2 cellular contexts compared by ENCODE assay signal in the genomic region with DNA sequence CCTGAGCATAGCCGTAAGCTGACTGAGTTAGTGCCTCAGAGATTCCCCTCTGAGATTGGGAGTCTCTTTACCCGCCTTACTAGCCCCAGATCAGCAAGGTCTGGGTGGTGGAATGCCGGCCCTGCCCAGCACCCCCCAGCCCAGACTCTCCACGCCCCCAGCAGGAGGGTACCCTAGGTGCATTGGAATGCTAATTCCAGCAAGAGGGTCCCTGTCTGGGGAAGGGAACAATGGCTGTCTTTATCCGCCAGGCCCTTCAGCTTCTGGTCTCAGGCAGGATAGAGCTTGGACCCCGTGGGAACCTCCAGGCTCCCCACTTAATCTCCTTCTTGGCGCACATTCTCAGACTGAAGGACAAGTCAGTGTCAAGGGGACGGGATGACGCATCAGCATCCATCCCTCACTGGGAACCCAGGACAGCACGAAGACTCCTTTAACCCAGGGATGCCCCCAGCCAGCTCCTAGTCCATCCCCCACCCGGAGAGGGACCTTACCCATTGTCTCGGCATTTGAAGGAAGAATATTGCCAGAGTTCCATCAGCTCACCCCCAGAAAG.
TF ChIP-seq lines count a peak whose summit lies in the region.

No MANE protein-coding gene starts in this region.

TF ChIP-seq in GM23338, 12 proteins besides CTCF, POLR2A, EP300 and RAD21:
- TF ChIP-seq, protein P1, sequence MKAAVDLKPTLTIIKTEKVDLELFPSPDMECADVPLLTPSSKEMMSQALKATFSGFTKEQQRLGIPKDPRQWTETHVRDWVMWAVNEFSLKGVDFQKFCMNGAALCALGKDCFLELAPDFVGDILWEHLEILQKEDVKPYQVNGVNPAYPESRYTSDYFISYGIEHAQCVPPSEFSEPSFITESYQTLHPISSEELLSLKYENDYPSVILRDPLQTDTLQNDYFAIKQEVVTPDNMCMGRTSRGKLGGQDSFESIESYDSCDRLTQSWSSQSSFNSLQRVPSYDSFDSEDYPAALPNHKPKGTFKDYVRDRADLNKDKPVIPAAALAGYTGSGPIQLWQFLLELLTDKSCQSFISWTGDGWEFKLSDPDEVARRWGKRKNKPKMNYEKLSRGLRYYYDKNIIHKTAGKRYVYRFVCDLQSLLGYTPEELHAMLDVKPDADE (IDR thresholded peaks at IDR 0.05), result no peak
- no peak for TF ChIP-seq EZH2 (IDR thresholded peaks at IDR 0.05; ENCODE audit: low read depth, unreplicated experiment)
- TF ChIP-seq ZNF114 (CRISPR knock-in tag; IDR thresholded peaks at IDR 0.05), result no peak
- no peak for TF ChIP-seq STAT1 (IDR thresholded peaks at IDR 0.05; ENCODE audit: unreplicated experiment)
- no peak for TF ChIP-seq NANOG (IDR thresholded peaks at IDR 0.05; ENCODE audit: borderline replicate concordance)
- no peak for TF ChIP-seq CREB1 (CRISPR knock-in tag; IDR thresholded peaks at IDR 0.05; ENCODE audit: low read depth)
- TF ChIP-seq JUNB (IDR thresholded peaks at IDR 0.05; ENCODE audit: unreplicated experiment), result no peak
- TF ChIP-seq, protein P2, sequence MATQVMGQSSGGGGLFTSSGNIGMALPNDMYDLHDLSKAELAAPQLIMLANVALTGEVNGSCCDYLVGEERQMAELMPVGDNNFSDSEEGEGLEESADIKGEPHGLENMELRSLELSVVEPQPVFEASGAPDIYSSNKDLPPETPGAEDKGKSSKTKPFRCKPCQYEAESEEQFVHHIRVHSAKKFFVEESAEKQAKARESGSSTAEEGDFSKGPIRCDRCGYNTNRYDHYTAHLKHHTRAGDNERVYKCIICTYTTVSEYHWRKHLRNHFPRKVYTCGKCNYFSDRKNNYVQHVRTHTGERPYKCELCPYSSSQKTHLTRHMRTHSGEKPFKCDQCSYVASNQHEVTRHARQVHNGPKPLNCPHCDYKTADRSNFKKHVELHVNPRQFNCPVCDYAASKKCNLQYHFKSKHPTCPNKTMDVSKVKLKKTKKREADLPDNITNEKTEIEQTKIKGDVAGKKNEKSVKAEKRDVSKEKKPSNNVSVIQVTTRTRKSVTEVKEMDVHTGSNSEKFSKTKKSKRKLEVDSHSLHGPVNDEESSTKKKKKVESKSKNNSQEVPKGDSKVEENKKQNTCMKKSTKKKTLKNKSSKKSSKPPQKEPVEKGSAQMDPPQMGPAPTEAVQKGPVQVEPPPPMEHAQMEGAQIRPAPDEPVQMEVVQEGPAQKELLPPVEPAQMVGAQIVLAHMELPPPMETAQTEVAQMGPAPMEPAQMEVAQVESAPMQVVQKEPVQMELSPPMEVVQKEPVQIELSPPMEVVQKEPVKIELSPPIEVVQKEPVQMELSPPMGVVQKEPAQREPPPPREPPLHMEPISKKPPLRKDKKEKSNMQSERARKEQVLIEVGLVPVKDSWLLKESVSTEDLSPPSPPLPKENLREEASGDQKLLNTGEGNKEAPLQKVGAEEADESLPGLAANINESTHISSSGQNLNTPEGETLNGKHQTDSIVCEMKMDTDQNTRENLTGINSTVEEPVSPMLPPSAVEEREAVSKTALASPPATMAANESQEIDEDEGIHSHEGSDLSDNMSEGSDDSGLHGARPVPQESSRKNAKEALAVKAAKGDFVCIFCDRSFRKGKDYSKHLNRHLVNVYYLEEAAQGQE (IDR thresholded peaks at IDR 0.05; ENCODE audit: unreplicated experiment), result no peak
- TF ChIP-seq ZNF331 (CRISPR knock-in tag; IDR thresholded peaks at IDR 0.05; ENCODE audit: low read depth), result no peak
- TF ChIP-seq EZH2phosphoT487 (IDR thresholded peaks at IDR 0.05; ENCODE audit: unreplicated experiment), result no peak

TF ChIP-seq in K562, 482 proteins besides CTCF, POLR2A, EP300 and RAD21:
- TF ChIP-seq ZNF830 (CRISPR knock-in tag; IDR thresholded peaks at IDR 0.05) (no peak), ZNF133 (CRISPR knock-in tag; IDR thresholded peaks at IDR 0.05) (no peak), HCFC1 (IDR thresholded peaks at IDR 0.05; ENCODE audit: low read depth, low read length) (no peak), SMAD2 (IDR thresholded peaks at IDR 0.05; ENCODE audit: low read depth, low read length) (no peak)
